In the genomic region with DNA sequence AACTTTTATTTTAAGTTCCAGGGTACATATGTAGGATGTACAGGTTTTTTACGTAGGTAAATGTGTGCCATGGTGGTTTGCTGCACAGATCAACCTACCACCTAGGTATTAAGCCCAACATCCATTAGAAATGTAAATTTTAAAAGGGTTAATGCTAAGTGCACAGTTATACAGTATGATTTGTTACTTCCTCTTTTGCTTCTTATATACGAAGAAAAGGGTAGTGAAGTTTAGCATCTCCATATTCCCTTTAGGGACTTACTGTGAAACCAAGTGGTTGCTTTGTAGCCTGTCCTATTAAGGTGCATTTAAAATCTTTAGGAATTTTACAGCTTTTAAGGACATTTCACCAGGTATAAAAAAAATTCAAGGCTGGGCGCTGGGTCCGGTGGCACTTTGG, we compare ENCODE assay signal across 16 cellular contexts. TPM values are rescaled to one million over a fixed set of nuclear protein-coding genes. Genes with fewer than 3 reads are reported as not detected.
DNase-seq lines count a peak whose midpoint lies in the region; ATAC-seq and TF ChIP-seq lines count a peak whose summit lies in the region.
"Had no signal": no experiment of that assay in that cellular context is flagged by ENCODE, and none has a peak within 500 bp of the region (broad histone marks: within the 10 kb centered on the region; RNA-seq: fewer than 3 reads in every experiment).

No MANE protein-coding gene starts in this region.

- H4K20me1 ChIP-seq in GM23338 (replicated peaks; ENCODE audit: insufficient read depth) = 0 out of 2 replicates have a peak, but pooled peaks cover 10% of the 10 kb centered on the region
- H4K20me1 ChIP-seq in Karpas-422 (ENCODE audit: insufficient read depth, low read depth, low read length) = peaks cover 8% of the 10 kb centered on the region; the same call in 1 of the 2 replicates

- no peaks in the 10 kb centered on the region for H3F3A ChIP-seq in GM23338 (replicated peaks; ENCODE audit: low read depth)

- peaks cover 32% of the 10 kb centered on the region for H3K36me3 Mint-ChIP-seq in GM23338 (ENCODE audit: low read depth)
- H3K36me3 Mint-ChIP-seq in activated B cell treated with CpG ODN at 0.5 μM for 24 hours (ENCODE audit: low read depth) = peaks cover 65% of the 10 kb centered on the region

- H3K4me3 ChIP-seq in GM23338 (no peak overlapping the region), Karpas-422 (ENCODE audit: low read length) (peak overlapping the region; percentile 45), aorta (ENCODE audit: low read length in 2 of 2) (no peak overlapping the region)
- H3K4me3 ChIP-seq: lower lobe of right lung had no signal

- H3K27ac ChIP-seq in GM23338 (ENCODE audit: low read depth) = peak overlapping the region; percentile 55; the same call in 1 of the 2 replicates
- peak overlapping the region; percentile 95 for H3K27ac ChIP-seq in Karpas-422 (ENCODE audit: low read length)
- no peak overlapping the region for H3K27ac ChIP-seq in aorta (ENCODE audit: low read depth in 1 of 2, low read length in 2 of 2)
- H3K27ac ChIP-seq: lower lobe of right lung had no signal

- TF ChIP-seq CTCF in GM23338 (conservative IDR thresholded peaks at IDR 0.05; ENCODE audit: low read depth in 2 of 2) (no peak), activated B cell treated with CpG ODN at 0.5 μM for 24 hours (IDR thresholded peaks at IDR 0.05) (no peak)

- DNase-seq in GM23338 (ENCODE audit: low spot score) = no peak
- peak; percentile 94 for DNase-seq in Karpas-422
- DNase-seq in activated B cell treated with CpG ODN at 0.5 μM for 24 hours = no peak
- DNase-seq in NCI-H748 treated with DMSO at 0.1 percent for 48 hours (lab: John Stamatoyannopoulos, UW) = no peak
- DNase-seq in stimulated activated naive CD8-positive, alpha-beta T cell treated with anti-CD3 and anti-CD28 coated beads, Interleukin-15, Interleukin-2, amounts not matched to agents 100 U/mL and 50 U/mL, for 24 hours = no peak
- DNase-seq in aorta = no peak
- no peak for DNase-seq in RPMI8226
- DNase-seq: activated CD4-positive, CD25-positive, alpha-beta regulatory T cell treated with anti-CD3 and anti-CD28 coated beads, Interleukin-2, amount 50 U/mL, for 72 hours; activated naive CD8-positive, alpha-beta T cell treated with anti-CD3 and anti-CD28 coated beads, Interleukin-2, amount 10 ng/mL, durations not matched to agents 7 days and 5 days; DMS53; lower lobe of right lung; NCI-H2107; NK-92 treated with Interleukin-12 subunit alpha and Interleukin-12 subunit beta, amount 100 ng/mL, for 24 hours; SK-N-SH; trophoblast cell had no signal

- H3K4me3 Mint-ChIP-seq in GM23338 = no peak overlapping the region
- no peak overlapping the region for H3K4me3 Mint-ChIP-seq in activated B cell treated with CpG ODN at 0.5 μM for 24 hours
- H3K4me3 Mint-ChIP-seq: activated naive CD8-positive, alpha-beta T cell treated with anti-CD3 and anti-CD28 coated beads, Interleukin-2, amount 10 ng/mL, durations not matched to agents 7 days and 5 days had no signal

- H2AFZ ChIP-seq in GM23338 (no peak overlapping the region), Karpas-422 (ENCODE audit: low read length) (no peak overlapping the region)

- H3K79me2 ChIP-seq in GM23338 (replicated peaks; ENCODE audit: insufficient read depth) (peaks cover 40% of the 10 kb centered on the region), Karpas-422 (ENCODE audit: low read length) (peaks cover 72% of the 10 kb centered on the region)

- no peak overlapping the region for H3K9ac ChIP-seq in Karpas-422 (ENCODE audit: low read length)
- H3K9ac ChIP-seq: SK-N-SH had no signal

- H3K36me3 ChIP-seq in GM23338 (ENCODE audit: insufficient read depth) (peaks cover 22% of the 10 kb centered on the region; the same call in 1 of the 2 replicates), Karpas-422 (ENCODE audit: insufficient read depth, low read length) (peaks cover 27% of the 10 kb centered on the region; the same call in 1 of the 2 replicates), aorta (ENCODE audit: control insufficient read depth in 1 of 2, insufficient read depth in 2 of 2, low read length in 1 of 2) (peaks cover 4% of the 10 kb centered on the region in 2 donors)

- H3K4me2 ChIP-seq in GM23338 = no peak overlapping the region
- peak overlapping the region; percentile 67 for H3K4me2 ChIP-seq in Karpas-422 (ENCODE audit: low read depth, low read length, poor library complexity, severe bottlenecking)
- H3K4me2 ChIP-seq: SK-N-SH had no signal

- H3K27me3 ChIP-seq in GM23338 (ENCODE audit: insufficient read depth) = no peaks in the 10 kb centered on the region
- H3K27me3 ChIP-seq in Karpas-422 (ENCODE audit: low read length) = no peaks in the 10 kb centered on the region
- H3K27me3 ChIP-seq in aorta (ENCODE audit: control insufficient read depth in 1 of 2, insufficient read depth in 2 of 2, low read length in 1 of 2) = no peaks in the 10 kb centered on the region

- H3K4me1 Mint-ChIP-seq in GM23338 (no peaks in the 10 kb centered on the region), activated B cell treated with CpG ODN at 0.5 μM for 24 hours (peaks cover 12% of the 10 kb centered on the region)

- H3K4me1 ChIP-seq in GM23338 (ENCODE audit: insufficient read depth) (no peaks in the 10 kb centered on the region), Karpas-422 (ENCODE audit: low read length) (peaks cover 88% of the 10 kb centered on the region), aorta (ENCODE audit: control insufficient read depth in 1 of 2, insufficient read depth in 2 of 2, low read length in 2 of 2) (no peaks in the 10 kb centered on the region)
- H3K4me1 ChIP-seq: lower lobe of right lung had no signal

- no peaks in the 10 kb centered on the region for H3K27me3 Mint-ChIP-seq in GM23338 (ENCODE audit: insufficient read depth, low read depth, poor library complexity)
- H3K27me3 Mint-ChIP-seq in activated B cell treated with CpG ODN at 0.5 μM for 24 hours = no peaks in the 10 kb centered on the region
- H3K27me3 Mint-ChIP-seq: activated naive CD8-positive, alpha-beta T cell treated with anti-CD3 and anti-CD28 coated beads, Interleukin-2, amount 10 ng/mL, durations not matched to agents 7 days and 5 days had no signal

- POLR2A ChIA-PET in activated B cell treated with CpG ODN at 0.5 μM for 24 hours (lab: Charles Lee) = interaction anchor here (0.6 to 1.0 kb wide), 2 partner anchors 67 to 141 kb away, joined by 4 read pairs; no protein-coding TSS in a partner anchor

- ATAC-seq in GM18861 (IDR thresholded peaks at IDR 0.05; ENCODE audit: unreplicated experiment) = peak; percentile 82
- no peak for ATAC-seq in GM23338
- peak; percentile 98 for ATAC-seq in activated B cell treated with CpG ODN at 0.5 μM for 24 hours (ENCODE audit: low read depth)
- no peak for ATAC-seq in stimulated activated naive CD8-positive, alpha-beta T cell treated with anti-CD3 and anti-CD28 coated beads, Interleukin-15, Interleukin-2, amounts not matched to agents 100 U/mL and 50 U/mL, for 24 hours
- no peak for ATAC-seq in aorta (ENCODE audit: low FRiP score)
- ATAC-seq: lower lobe of right lung had no signal

- CTCF ChIA-PET in activated B cell treated with CpG ODN at 0.5 μM for 24 hours (lab: Charles Lee) = no interaction called here

- intact Hi-C loops in activated B cell treated with CpG ODN at 0.5 μM for 24 hours (cut with micrococcal nuclease) = loop anchor here (10.0 kb wide), 1 partner anchor 45 kb away; a partner anchor contains a TSS
- intact Hi-C loops in aorta (cut with DNase I) = no loop called here

- no peaks in the 10 kb centered on the region for H3K9me3 Mint-ChIP-seq in GM23338
- H3K9me3 Mint-ChIP-seq in activated B cell treated with CpG ODN at 0.5 μM for 24 hours = no peaks in the 10 kb centered on the region
- H3K9me3 Mint-ChIP-seq: activated naive CD8-positive, alpha-beta T cell treated with anti-CD3 and anti-CD28 coated beads, Interleukin-2, amount 10 ng/mL, durations not matched to agents 7 days and 5 days had no signal

- H3K9me2 ChIP-seq in GM23338 (ENCODE audit: insufficient read depth) (no peaks in the 10 kb centered on the region), Karpas-422 (replicated peaks; ENCODE audit: insufficient read depth, low read length) (no peaks in the 10 kb centered on the region)
- H3K9me2 ChIP-seq: SK-N-SH had no signal

- 95 to 96% methylated on average over 4 of the region's 4 CpGs for WGBS in aorta, 2 donors

- H3K9me3 ChIP-seq in Karpas-422 (ENCODE audit: low read length) (no peaks in the 10 kb centered on the region), aorta (ENCODE audit: control insufficient read depth, low read length) (no peaks in the 10 kb centered on the region)
- H3K9me3 ChIP-seq: lower lobe of right lung, SK-N-SH had no signal

- H3K27ac Mint-ChIP-seq in GM23338 (no peak overlapping the region), activated B cell treated with CpG ODN at 0.5 μM for 24 hours (peak overlapping the region; percentile 56)
- H3K27ac Mint-ChIP-seq: activated naive CD8-positive, alpha-beta T cell treated with anti-CD3 and anti-CD28 coated beads, Interleukin-2, amount 10 ng/mL, durations not matched to agents 7 days and 5 days had no signal

RNA-seq across cellular contexts. Expression of a gene that starts 46.4 kb away (rescaled TPM):
- 59.5 and 77.2 TPM in 2 replicates for total RNA-seq in GM23338 (2014; rRNA removed; shearing (Covaris generic))
- polyA plus RNA-seq in GM23338 (2016; fragmentation: Nextera tagmentation; extraction: Ambion mirVana) (22.4 and 24.0 TPM in 2 replicates), aorta (10 to 100 TPM in 1 of 2 donors, 1 to 10 TPM in 1; 7.3 to 10.5 TPM)
- 14.8 and 24.8 TPM in 2 replicates for total RNA-seq in Karpas-422 (2014; rRNA removed; shearing (Covaris generic); ENCODE audit: low replicate concordance)
- total RNA-seq in activated B cell treated with CpG ODN at 0.5 μM for 24 hours (24.4 and 28.5 TPM in 2 replicates), aorta (10 to 100 TPM; 23.2 to 24.9 TPM)

Comparison
In these comparisons a context has a peak if more than half of its experiments do, and no peak if none do; other contexts are left out.
1. ATAC-seq: peak in GM18861 (single experiment) and activated B cell treated with CpG ODN at 0.5 μM for 24 hours (single experiment); none in GM23338 (single experiment), stimulated activated naive CD8-positive, alpha-beta T cell treated with anti-CD3 and anti-CD28 coated beads, Interleukin-15, Interleukin-2, amounts not matched to agents 100 U/mL and 50 U/mL, for 24 hours (single experiment) and aorta (single experiment).
2. H3K27ac ChIP-seq: peak in GM23338 (single experiment) and Karpas-422 (single experiment); none in aorta (0 of 2).